Comparison of ENCODE assay signal across 9 cellular contexts in the genomic region with DNA sequence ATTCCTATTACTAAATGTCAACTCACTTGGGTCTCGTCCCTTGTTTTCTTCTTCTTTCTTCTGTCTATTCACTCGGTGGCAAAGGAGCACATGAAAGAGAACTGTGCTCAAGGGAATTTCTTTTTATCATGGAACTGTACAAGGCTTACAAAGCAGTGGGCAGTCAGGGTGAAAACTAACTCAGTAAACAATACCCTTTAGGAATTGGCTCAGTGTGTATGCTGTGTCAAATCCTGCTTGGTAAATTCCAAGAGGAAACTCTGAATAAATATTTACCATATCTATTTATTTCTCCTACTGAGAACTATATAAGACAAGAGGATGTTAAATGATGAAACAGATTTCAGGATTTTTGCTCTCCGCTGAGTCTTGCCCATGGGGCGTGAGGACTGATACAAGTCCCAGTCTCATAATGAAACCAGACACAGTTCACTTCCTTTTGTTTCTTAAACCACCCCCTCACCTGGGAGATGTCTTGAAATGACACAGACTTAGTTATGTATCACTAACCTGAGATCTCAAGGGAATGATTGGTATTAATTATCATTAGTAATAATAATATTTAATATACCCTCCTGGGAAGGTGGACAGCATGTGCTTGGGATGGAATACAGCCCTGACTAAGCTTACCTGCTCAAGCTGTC.
DNase-seq lines count a peak whose midpoint lies in the region; ATAC-seq lines count a peak whose summit lies in the region.
"Had no signal": no experiment of that assay in that cellular context is flagged by ENCODE, and none has a peak within 500 bp of the region (broad histone marks: within the 10 kb centered on the region; RNA-seq: fewer than 3 reads in every experiment).

No MANE protein-coding gene starts in this region.

- intact Hi-C loops in activated CD4-positive, alpha-beta T cell treated with anti-CD3 and anti-CD28 coated beads for 36 hours (cut with DNase I, micrococcal nuclease), result loop anchor here (1.0 to 5.0 kb wide), 4 partner anchors 36 to 69 kb away; no protein-coding TSS in a partner anchor
- intact Hi-C loops in left ventricle myocardium superior (cut with micrococcal nuclease), result no loop called here

- H3K4me3 Mint-ChIP-seq in activated CD4-positive, alpha-beta T cell treated with anti-CD3 and anti-CD28 coated beads for 36 hours, result peak overlapping the region; percentile 1
- peak overlapping the region in 1 of 3 donors; percentile 61 for H3K4me3 Mint-ChIP-seq in T-cell

- no peaks in the 10 kb centered on the region for H3K27me3 Mint-ChIP-seq in activated CD4-positive, alpha-beta T cell treated with anti-CD3 and anti-CD28 coated beads for 36 hours
- H3K27me3 Mint-ChIP-seq in T-cell, result no peaks in the 10 kb centered on the region

- H3K27ac Mint-ChIP-seq in activated CD4-positive, alpha-beta T cell treated with anti-CD3 and anti-CD28 coated beads for 36 hours, result peak overlapping the region; percentile 69
- peak overlapping the region; percentile 42 to 75 for H3K27ac Mint-ChIP-seq in T-cell

- POLR2A ChIA-PET in activated CD4-positive, alpha-beta T cell treated with anti-CD3 and anti-CD28 coated beads for 36 hours (lab: Charles Lee), result interaction anchor here (0.7 kb wide), 1 partner anchor 10 kb away, joined by 5 read pairs; no protein-coding TSS in a partner anchor
- POLR2A ChIA-PET in T-cell (lab: Charles Lee), result interaction anchor here in 1 of 2 donors (0.7 kb wide), 1 partner anchor 49 kb away, joined by 7 read pairs; no protein-coding TSS in a partner anchor

- H3K4me1 Mint-ChIP-seq in activated CD4-positive, alpha-beta T cell treated with anti-CD3 and anti-CD28 coated beads for 36 hours, result peaks cover 96% of the 10 kb centered on the region
- peaks cover 89 to 95% (median 93%) of the 10 kb centered on the region in 3 donors for H3K4me1 Mint-ChIP-seq in T-cell

- peak; percentile 60 for DNase-seq in activated CD4-positive, alpha-beta T cell treated with anti-CD3 and anti-CD28 coated beads for 36 hours
- DNase-seq in activated CD4-positive, alpha-beta T cell treated with anti-CD3 and anti-CD28 coated beads for 1 hour, result no peak
- no peak for DNase-seq in T-cell
- DNase-seq in stimulated activated CD4-positive, alpha-beta T cell treated with anti-CD3 and anti-CD28 coated beads, TNF-alpha, amount 100 ng/mL, for 48 hours (ENCODE audit: low read depth in 3 of 3), result peak in 2 of 3 donors; percentile 13 to 34
- no peak for DNase-seq in anterior cingulate cortex (lab: John Stamatoyannopoulos, UW)
- DNase-seq in left ventricle myocardium superior, result no peak
- no peak for DNase-seq in DMS 273 treated with DMSO at 0.1 percent for 48 hours (lab: John Stamatoyannopoulos, UW)
- DNase-seq: thyroid gland had no signal

- CTCF ChIA-PET in activated CD4-positive, alpha-beta T cell treated with anti-CD3 and anti-CD28 coated beads for 36 hours (lab: Charles Lee), result interaction anchor here (0.9 kb wide), 1 partner anchor 16 kb away, joined by 5 read pairs; no protein-coding TSS in a partner anchor
- CTCF ChIA-PET in T-cell (lab: Charles Lee), result no interaction called here

- H3K36me3 Mint-ChIP-seq in activated CD4-positive, alpha-beta T cell treated with anti-CD3 and anti-CD28 coated beads for 36 hours (ENCODE audit: low read depth), result peaks cover 52% of the 10 kb centered on the region
- peaks cover 20% of the 10 kb centered on the region for H3K36me3 Mint-ChIP-seq in T-cell

- peaks cover 5% of the 10 kb centered on the region for H3K9me3 Mint-ChIP-seq in activated CD4-positive, alpha-beta T cell treated with anti-CD3 and anti-CD28 coated beads for 36 hours (ENCODE audit: low read depth)
- peaks cover 2 to 4% (median 4%) of the 10 kb centered on the region in 3 donors for H3K9me3 Mint-ChIP-seq in T-cell

- ATAC-seq in activated CD4-positive, alpha-beta T cell treated with anti-CD3 and anti-CD28 coated beads for 36 hours, result peak; percentile 47
- ATAC-seq in HG02852 (IDR thresholded peaks at IDR 0.05; ENCODE audit: unreplicated experiment) (peak; percentile 91), T-cell (replicated peaks in 1 of 4) (peak in 2 of 4 experiments; percentile 44 to 48), left ventricle myocardium superior (no peak)

Comparison
In these comparisons a context has a peak if more than half of its experiments do, and no peak if none do; other contexts are left out.
1. DNase-seq: peak in activated CD4-positive, alpha-beta T cell treated with anti-CD3 and anti-CD28 coated beads for 36 hours (single experiment) and stimulated activated CD4-positive, alpha-beta T cell treated with anti-CD3 and anti-CD28 coated beads, TNF-alpha, amount 100 ng/mL, for 48 hours (2 of 3); none in activated CD4-positive, alpha-beta T cell treated with anti-CD3 and anti-CD28 coated beads for 1 hour (single experiment), T-cell (0 of 34), anterior cingulate cortex (0 of 58), left ventricle myocardium superior (single experiment) and DMS 273 treated with DMSO at 0.1 percent for 48 hours (single experiment).